In genomic region chr1:18630511-18631495, GRCh38 we compare ENCODE assay signal across 1 cellular context.
TF ChIP-seq lines count a peak whose summit lies in the region.

Gene PAX7, plus strand, starts transcription at chr1:18630846. Its CDS starts 758 bp downstream, at chr1:18631604.

TF ChIP-seq in H1, 55 proteins besides CTCF, POLR2A, EP300 and RAD21 (continued from another document):
- TF ChIP-seq TEAD4 (IDR thresholded peaks at IDR 0.05; ENCODE audit: low read depth, low read length) = no peak; the same call in 1 of the 2 replicates
- no peak for TF ChIP-seq KDM1A (IDR thresholded peaks at IDR 0.05; ENCODE audit: borderline replicate concordance, low read length)
- peak; percentile 96 for TF ChIP-seq CTBP2 (IDR thresholded peaks at IDR 0.05; ENCODE audit: borderline replicate concordance, insufficient read depth, insufficient read length, low read length)
- TF ChIP-seq CBX8 (IDR thresholded peaks at IDR 0.05; ENCODE audit: borderline replicate concordance, low read depth, low read length) = 0 out of 2 replicates have a peak, but pooled peaks have one; percentile 6
- TF ChIP-seq YY1 (IDR thresholded peaks at IDR 0.05; ENCODE audit: low read depth, low read length) = no peak
- TF ChIP-seq CREB1 (IDR thresholded peaks at IDR 0.05) = no peak
- TF ChIP-seq E2F6 (IDR thresholded peaks at IDR 0.05) = no peak
- peak; percentile 46 for TF ChIP-seq KDM4A (IDR thresholded peaks at IDR 0.05; ENCODE audit: low read depth, low read length, severe bottlenecking)
- TF ChIP-seq SUZ12 (IDR thresholded peaks at IDR 0.05; ENCODE audit: low read length) = no peak; the same call in 1 of the 2 replicates
- no peak for TF ChIP-seq TAF7 (optimal IDR thresholded peaks at IDR 0.05; ENCODE audit: borderline replicate concordance, low read depth, low read length)
- no peak for TF ChIP-seq GTF2F1 (IDR thresholded peaks at IDR 0.05; ENCODE audit: borderline replicate concordance, low read depth, low read length)
- no peak for TF ChIP-seq RFX5 (IDR thresholded peaks at IDR 0.05; ENCODE audit: borderline replicate concordance, low read depth, low read length)
- TF ChIP-seq JUND (IDR thresholded peaks at IDR 0.05; ENCODE audit: low read length) = no peak
- no peak for TF ChIP-seq SIRT6 (IDR thresholded peaks at IDR 0.05; ENCODE audit: low read length)
- TF ChIP-seq FOSL1 (IDR thresholded peaks at IDR 0.05; ENCODE audit: insufficient read depth, low read depth, low read length) = no peak
- TF ChIP-seq ATF2 (IDR thresholded peaks at IDR 0.05; ENCODE audit: low read length) = no peak
- no peak for TF ChIP-seq HDAC6 (IDR thresholded peaks at IDR 0.05; ENCODE audit: low read depth, low read length)
- no peak for TF ChIP-seq NRF1 (IDR thresholded peaks at IDR 0.05; ENCODE audit: low read depth, low read length)
- no peak for TF ChIP-seq POLR2AphosphoS5 (IDR thresholded peaks at IDR 0.05; ENCODE audit: low read depth, low read length)
- no peak for TF ChIP-seq SP2 (IDR thresholded peaks at IDR 0.05; ENCODE audit: low read length)
- TF ChIP-seq TCF12 (IDR thresholded peaks at IDR 0.05; ENCODE audit: low read depth, low read length) = peak; percentile 65
- TF ChIP-seq RNF2 (IDR thresholded peaks at IDR 0.05; ENCODE audit: borderline replicate concordance, low read depth, low read length, missing control alignments, poor library complexity, severe bottlenecking) = peak; percentile 94
- peak; percentile 31; the same call in 1 of the 2 replicates for TF ChIP-seq MAX (IDR thresholded peaks at IDR 0.05)
- TF ChIP-seq SP4 (IDR thresholded peaks at IDR 0.05; ENCODE audit: low read length) = 0 out of 2 replicates have a peak, but pooled peaks have one; percentile 33
- no peak for TF ChIP-seq CBX5 (IDR thresholded peaks at IDR 0.05; ENCODE audit: low read depth, low read length)
- no peak for TF ChIP-seq RXRA (IDR thresholded peaks at IDR 0.05; ENCODE audit: insufficient read depth, low read depth, low read length)
- TF ChIP-seq CHD1 (IDR thresholded peaks at IDR 0.05; ENCODE audit: low read depth, low read length) = no peak
- 0 out of 2 replicates have a peak, but pooled peaks have one; percentile 37 for TF ChIP-seq SP1 (IDR thresholded peaks at IDR 0.05; ENCODE audit: low read depth, low read length)
- no peak for TF ChIP-seq ZNF274 (IDR thresholded peaks at IDR 0.05; ENCODE audit: borderline replicate concordance, extremely low read depth, low read length)
- no peak for TF ChIP-seq CEBPB (IDR thresholded peaks at IDR 0.05; ENCODE audit: low read depth, low read length)
- TF ChIP-seq TBP (IDR thresholded peaks at IDR 0.05; ENCODE audit: low read depth, low read length) = no peak
- no peak for TF ChIP-seq SAP30 (IDR thresholded peaks at IDR 0.05; ENCODE audit: insufficient read depth, insufficient replicate concordance, low read length)
- TF ChIP-seq USF2 (IDR thresholded peaks at IDR 0.05; ENCODE audit: low read length) = no peak
- no peak for TF ChIP-seq SIX5 (IDR thresholded peaks at IDR 0.05; ENCODE audit: low read depth, low read length)
- no peak for TF ChIP-seq SIN3A (conservative IDR thresholded peaks at IDR 0.05 in 1 of 2, IDR thresholded peaks at IDR 0.05 in 1 of 2; ENCODE audit: low read depth in 1 of 2, low read length in 2 of 2)
- no peak for TF ChIP-seq CHD7 (IDR thresholded peaks at IDR 0.05; ENCODE audit: insufficient replicate concordance, low read length)
- TF ChIP-seq BACH1 (IDR thresholded peaks at IDR 0.05; ENCODE audit: low read length) = no peak
- no peak for TF ChIP-seq SRF (IDR thresholded peaks at IDR 0.05; ENCODE audit: low read depth, low read length)
- TF ChIP-seq EGR1 (IDR thresholded peaks at IDR 0.05; ENCODE audit: borderline replicate concordance, low read depth, low read length) = peak; percentile 90
- TF ChIP-seq RBBP5 (IDR thresholded peaks at IDR 0.05; ENCODE audit: borderline replicate concordance, low read depth, low read length) = no peak; the same call in 1 of the 2 replicates
- peak; percentile 38 for TF ChIP-seq EZH2 (IDR thresholded peaks at IDR 0.05; ENCODE audit: low read depth, low read length, severe bottlenecking)
- TF ChIP-seq JUN (IDR thresholded peaks at IDR 0.05; ENCODE audit: low read depth, low read length) = no peak
- TF ChIP-seq GABPA (IDR thresholded peaks at IDR 0.05; ENCODE audit: borderline replicate concordance, insufficient read depth, low read length) = no peak
TF ChIP-seq in H1: peak in this region for 13.
